7 cellular contexts compared by ENCODE assay signal in the genomic region with DNA sequence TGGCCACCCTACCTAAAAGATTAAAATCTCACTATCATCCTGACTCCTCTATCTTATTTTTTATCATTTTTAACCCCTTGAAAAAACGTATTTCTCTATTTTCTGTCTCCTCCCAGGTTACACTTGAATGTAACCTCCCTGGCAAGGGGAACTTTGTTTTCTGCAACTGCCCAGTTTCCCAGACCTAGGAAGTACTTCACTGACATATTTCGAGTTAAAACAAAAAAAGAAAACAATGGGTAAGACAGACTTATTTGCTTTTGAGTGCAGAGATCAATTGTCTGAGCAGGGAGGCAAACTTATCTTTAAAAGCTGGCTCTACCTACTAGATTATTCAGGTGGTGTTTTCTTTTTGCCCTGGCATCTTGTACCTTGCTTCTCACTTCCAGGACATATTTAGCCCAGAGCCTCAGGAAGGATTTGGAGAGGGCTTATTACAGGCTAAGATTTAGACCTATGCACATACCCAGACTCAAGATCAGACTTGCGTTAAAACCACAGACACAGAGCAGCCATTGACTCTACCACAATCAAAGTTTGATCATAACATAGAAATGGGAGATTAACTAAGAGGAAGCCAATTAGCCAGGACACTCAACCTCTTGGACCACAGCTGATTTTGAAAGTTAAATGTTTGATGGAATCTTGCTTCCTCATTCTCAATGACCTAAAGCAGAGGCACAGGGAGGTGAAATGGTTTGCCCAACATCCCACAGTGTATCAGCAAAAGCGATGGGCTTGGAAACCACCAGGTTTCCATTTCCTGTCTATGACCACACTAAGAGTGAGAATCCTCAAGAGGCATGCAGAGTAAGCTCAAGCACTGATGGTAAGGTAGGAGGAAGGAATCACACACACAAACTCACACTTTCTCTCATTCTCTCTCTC.
DNase-seq lines count a peak whose midpoint lies in the region; ATAC-seq and TF ChIP-seq lines count a peak whose summit lies in the region.

No MANE protein-coding gene starts in this region.

- peaks cover 15 to 17% of the 10 kb centered on the region in 2 donors for H3K4me1 Mint-ChIP-seq in natural killer cell
- H3K4me1 Mint-ChIP-seq in CD8-positive, alpha-beta memory T cell = peaks cover 5 to 11% (median 9%) of the 10 kb centered on the region in 3 donors

- no peak overlapping the region for H3K4me3 ChIP-seq in CD8-positive, alpha-beta memory T cell (ENCODE audit: low read length)

- H3K36me3 Mint-ChIP-seq in natural killer cell = no peaks in the 10 kb centered on the region
- no peaks in the 10 kb centered on the region for H3K36me3 Mint-ChIP-seq in CD8-positive, alpha-beta memory T cell

- CTCF ChIA-PET in CD8-positive, alpha-beta memory T cell (lab: Charles Lee) = no interaction called here

- TF ChIP-seq CTCF in natural killer cell (IDR thresholded peaks at IDR 0.05) = no peak

- no peak overlapping the region for H3K4me3 Mint-ChIP-seq in natural killer cell
- no peak overlapping the region for H3K4me3 Mint-ChIP-seq in CD8-positive, alpha-beta memory T cell

- intact Hi-C loops in natural killer cell (cut with micrococcal nuclease) = no loop called here

- H3K9me3 ChIP-seq in CD8-positive, alpha-beta memory T cell (ENCODE audit: low read length) = no peaks in the 10 kb centered on the region

- H3K36me3 ChIP-seq in CD8-positive, alpha-beta memory T cell (ENCODE audit: insufficient read depth, low read length) = no peaks in the 10 kb centered on the region

- H3K9me3 Mint-ChIP-seq in natural killer cell = no peaks in the 10 kb centered on the region
- H3K9me3 Mint-ChIP-seq in CD8-positive, alpha-beta memory T cell = no peaks in the 10 kb centered on the region

- H3K27ac ChIP-seq in CD8-positive, alpha-beta memory T cell (ENCODE audit: low read depth, low read length) = no peak overlapping the region

- H3K27me3 ChIP-seq in CD8-positive, alpha-beta memory T cell (ENCODE audit: insufficient read depth, low read length, poor library complexity, severe bottlenecking) = no peaks in the 10 kb centered on the region

- H3K27me3 Mint-ChIP-seq in natural killer cell (ENCODE audit: low read depth in 2 of 2) = peaks cover 52 to 85% of the 10 kb centered on the region in 2 donors
- peaks cover 10 to 36% of the 10 kb centered on the region in 2 donors for H3K27me3 Mint-ChIP-seq in CD8-positive, alpha-beta memory T cell

- DNase-seq in M059J (ENCODE audit: low read depth) = peak; percentile 82
- no peak for DNase-seq in natural killer cell
- no peak for DNase-seq in CD8-positive, alpha-beta memory T cell
- no peak for DNase-seq in NCI-H2107 treated with DMSO at 0.1 percent for 48 hours (lab: John Stamatoyannopoulos, UW; ENCODE audit: unreplicated experiment)
- DNase-seq in HPDE6-E6E7 (ENCODE audit: extremely low spot score) = no peak

- POLR2A ChIA-PET in CD8-positive, alpha-beta memory T cell (lab: Charles Lee) = interaction anchor here (0.7 kb wide), 1 partner anchor 13 kb away, joined by 3 read pairs; no protein-coding TSS in a partner anchor

- H3K4me1 ChIP-seq in CD8-positive, alpha-beta memory T cell (ENCODE audit: insufficient read depth, low read length) = no peaks in the 10 kb centered on the region

- ATAC-seq in GM19023 (IDR thresholded peaks at IDR 0.05; ENCODE audit: unreplicated experiment) (peak; percentile 94), HG02623 (IDR thresholded peaks at IDR 0.05; ENCODE audit: unreplicated experiment) (peak; percentile 95), natural killer cell (peak; percentile 34 to 81 (median 72))

- no peak overlapping the region for H3K27ac Mint-ChIP-seq in natural killer cell
- no peak overlapping the region for H3K27ac Mint-ChIP-seq in CD8-positive, alpha-beta memory T cell
